In the genomic region with DNA sequence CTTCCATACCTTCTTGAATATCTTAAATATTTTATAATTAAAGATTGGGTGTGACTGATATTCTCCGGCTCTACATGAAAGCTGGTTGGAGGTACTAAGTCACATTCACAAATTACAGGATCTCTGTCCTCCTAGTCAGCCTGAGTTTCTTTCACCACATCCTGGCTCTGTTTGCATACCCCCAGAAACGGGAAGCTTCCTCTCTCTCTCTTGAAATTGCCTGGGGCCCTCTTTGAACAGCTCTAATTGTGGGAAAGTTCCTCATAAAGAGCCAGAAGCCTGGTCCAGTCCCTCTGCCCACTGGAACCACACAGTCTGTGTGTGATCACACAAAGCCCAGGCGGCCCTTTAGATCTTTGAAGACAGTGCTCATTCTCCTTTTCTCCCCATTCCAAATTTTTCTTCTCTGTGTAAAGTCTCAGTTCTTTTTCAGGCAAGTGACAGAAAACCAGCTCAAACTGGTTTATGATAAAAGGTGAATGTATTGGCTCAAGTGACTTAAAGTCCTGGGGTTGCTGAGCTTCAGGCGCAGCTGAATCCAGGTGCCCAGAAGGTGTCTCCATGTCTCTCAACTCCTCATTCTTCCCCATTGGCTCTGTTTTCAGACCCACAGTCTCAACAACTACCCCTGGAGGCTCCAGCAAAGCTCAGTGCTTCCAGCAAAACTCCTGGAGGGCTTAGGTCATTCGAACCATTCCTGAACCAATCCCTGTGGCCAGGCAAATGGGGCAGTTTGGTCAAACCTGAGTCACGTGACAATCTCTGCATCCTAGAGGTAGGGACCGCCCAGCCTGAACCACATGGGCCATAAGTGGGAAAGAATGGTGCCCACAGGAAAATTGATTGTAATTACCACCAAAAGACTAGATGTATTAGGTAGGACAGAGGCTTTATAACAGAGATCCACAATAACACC, we compare ENCODE assay signal across 10 cellular contexts. TPM values are rescaled to one million over a fixed set of nuclear protein-coding genes. Genes with fewer than 3 reads are reported as not detected.
DNase-seq lines count a peak whose midpoint lies in the region; ATAC-seq and TF ChIP-seq lines count a peak whose summit lies in the region.
"Had no signal": no experiment of that assay in that cellular context is flagged by ENCODE, and none has a peak within 500 bp of the region (broad histone marks: within the 10 kb centered on the region; RNA-seq: fewer than 3 reads in every experiment).

No MANE protein-coding gene starts in this region.

- peaks cover 0 to 33% of the 10 kb centered on the region in 2 donors for H3K4me1 ChIP-seq in right atrium auricular region

- H3K27ac ChIP-seq in HL-60 (replicated peaks) (peak overlapping the region; percentile 42), right atrium auricular region (peak overlapping the region; percentile 60 to 85)

- no peaks in the 10 kb centered on the region for H3K36me3 ChIP-seq in right atrium auricular region

- no peaks in the 10 kb centered on the region for H3K27me3 ChIP-seq in HL-60 (ENCODE audit: insufficient read depth, poor library complexity, severe bottlenecking)
- H3K27me3 ChIP-seq in right atrium auricular region, result no peaks in the 10 kb centered on the region

- H3K9me3 ChIP-seq in right atrium auricular region, result no peaks in the 10 kb centered on the region

- TF ChIP-seq CTCF in HL-60 (IDR thresholded peaks at IDR 0.05; ENCODE audit: insufficient read depth, low read length) (no peak), right atrium auricular region (IDR thresholded peaks at IDR 0.05) (no peak)

- DNase-seq in AML-193 (lab: John Stamatoyannopoulos, UW) (peak; percentile 80 to 87), HL-60 (ENCODE audit: low read depth in 1 of 2, low spot score in 1 of 2) (peak in 1 of 2 experiments; percentile 75), SIG-M5 (lab: John Stamatoyannopoulos, UW) (peak; percentile 13), right atrium auricular region (ENCODE audit: low spot score) (no peak), Ammon's horn (ENCODE audit: low spot score) (no peak), NCI-H526 treated with DMSO at 0.1 percent for 48 hours (lab: John Stamatoyannopoulos, UW) (no peak), NAMALWA (ENCODE audit: low spot score) (no peak)
- DNase-seq: activated CD8-positive, alpha-beta memory T cell treated with anti-CD3 and anti-CD28 coated beads, Interleukin-2, amount 50 U/mL, for 48 hours; NCI-H2107 had no signal

- no peak for ATAC-seq in HG03439 (IDR thresholded peaks at IDR 0.05; ENCODE audit: unreplicated experiment)

- H3K4me3 ChIP-seq in HL-60 (replicated peaks; ENCODE audit: insufficient read depth, low read length) (no peak overlapping the region), right atrium auricular region (no peak overlapping the region)

RNA-seq across cellular contexts. Expression of gene RAI1, which starts 8.5 kb away (rescaled TPM):
- total RNA-seq in right atrium auricular region, result 10 to 100 TPM; 23.8 to 24.9 TPM

Comparison
In these comparisons a context has a peak if more than half of its experiments do, and no peak if none do; other contexts are left out.
1. DNase-seq: peak in AML-193 (2 of 2) and SIG-M5 (single experiment); none in right atrium auricular region (single experiment), Ammon's horn (single experiment), NCI-H526 treated with DMSO at 0.1 percent for 48 hours (single experiment) and NAMALWA (single experiment).